ENCODE assay signal across 8 cellular contexts in the genomic region with DNA sequence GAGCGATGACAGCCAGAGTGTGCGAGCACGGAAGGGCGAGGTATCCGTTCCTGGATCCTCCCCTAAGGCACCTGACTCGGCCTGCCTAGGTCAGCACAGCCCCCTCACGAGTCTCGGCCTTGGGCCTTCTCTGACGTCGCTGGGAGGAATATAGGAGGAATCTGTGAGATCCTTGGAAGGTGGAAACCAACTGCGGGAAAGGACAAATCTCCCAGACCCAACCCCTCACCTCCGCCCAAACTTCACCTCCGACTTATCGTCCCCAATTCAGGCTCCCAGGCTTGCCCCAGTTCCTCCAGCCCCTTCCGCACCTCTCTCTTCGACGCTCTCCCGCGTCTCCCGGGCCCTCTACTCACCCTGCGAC. TPM values are rescaled to one million over a fixed set of nuclear protein-coding genes. Genes with fewer than 3 reads are reported as not detected.
DNase-seq lines count a peak whose midpoint lies in the region; ATAC-seq lines count a peak whose summit lies in the region.

No MANE protein-coding gene starts in this region.

- peak overlapping the region; percentile 97 for H3K9ac ChIP-seq in NT2/D1 (ENCODE audit: insufficient read length, low read depth)
- peak overlapping the region; percentile 97 for H3K9ac ChIP-seq in trophoblast cell (ENCODE audit: low read length)

- DNase-seq in AG20443 (ENCODE audit: low spot score): peak; percentile 44
- no peak for DNase-seq in NT2/D1 (ENCODE audit: low read depth, low spot score)
- DNase-seq in activated gamma-delta T cell treated with Interleukin-2 at 50 U/mL for 16 hours: peak; percentile 29
- peak; percentile 29 for DNase-seq in globus pallidus (ENCODE audit: low spot score)
- peak; percentile 18 to 45 for DNase-seq in trophoblast cell
- no peak for DNase-seq in retina
- DNase-seq in NCI-H1436 (lab: John Stamatoyannopoulos, UW): no peak

- peak overlapping the region; percentile 36 for H2AK5ac ChIP-seq in trophoblast cell (ENCODE audit: low read length)

- H2BK5ac ChIP-seq in trophoblast cell (ENCODE audit: low read depth, low read length, poor library complexity): peak overlapping the region; percentile 65

- no CpG with 5 or more reads among the region's 21 CpGs for WGBS in trophoblast cell (ENCODE audit: extremely low coverage, insufficient coverage, insufficient read length)

- H4K91ac ChIP-seq in trophoblast cell (ENCODE audit: low read depth, low read length): peak overlapping the region; percentile 84

- peaks cover 20% of the 10 kb centered on the region for H3K4me1 ChIP-seq in NT2/D1 (ENCODE audit: insufficient read depth, insufficient read length)
- H3K4me1 ChIP-seq in trophoblast cell (ENCODE audit: control insufficient read depth in 1 of 2, insufficient read depth in 2 of 2, low read length in 2 of 2): peaks cover 5 to 6% of the 10 kb centered on the region in 2 experiments

- peak overlapping the region; percentile 92 for H4K8ac ChIP-seq in trophoblast cell (ENCODE audit: low read depth, low read length)

- peaks cover 5% of the 10 kb centered on the region for H3K79me1 ChIP-seq in trophoblast cell (ENCODE audit: low read length)

- H3K36me3 ChIP-seq in NT2/D1 (ENCODE audit: insufficient read depth, insufficient read length, low read length) (peaks cover 41% of the 10 kb centered on the region), trophoblast cell (ENCODE audit: control insufficient read depth in 1 of 2, insufficient read depth in 2 of 2, low read length in 2 of 2) (peaks cover 13 to 25% of the 10 kb centered on the region in 2 experiments)

- H3K4me3 ChIP-seq in NT2/D1 (ENCODE audit: insufficient read length, low read depth): peak overlapping the region; percentile 98
- peak overlapping the region; percentile 95 for H3K4me3 ChIP-seq in trophoblast cell (ENCODE audit: low read depth, low read length)

- peak overlapping the region; percentile 51 for H3K27ac ChIP-seq in trophoblast cell (ENCODE audit: low read depth, low read length)

- peak overlapping the region; percentile 87 for H3K14ac ChIP-seq in trophoblast cell (ENCODE audit: low read length)

- H3K4ac ChIP-seq in trophoblast cell (ENCODE audit: low read depth, low read length): peak overlapping the region; percentile 92

- peaks cover 10% of the 10 kb centered on the region for H3K79me2 ChIP-seq in trophoblast cell (ENCODE audit: control insufficient read depth, insufficient read depth, low read length, poor library complexity)

- H3K23ac ChIP-seq in trophoblast cell (ENCODE audit: low read length): no peak overlapping the region

- H3K4me2 ChIP-seq in trophoblast cell (ENCODE audit: low read length): peak overlapping the region; percentile 88

- H2AFZ ChIP-seq in trophoblast cell (ENCODE audit: insufficient read depth, low read length, poor library complexity): peak overlapping the region; percentile 77

- peak overlapping the region; percentile 62 for H2BK120ac ChIP-seq in trophoblast cell (ENCODE audit: insufficient read depth, low read length, poor library complexity)

- H3K27me3 ChIP-seq in NT2/D1 (ENCODE audit: insufficient read depth, insufficient read length): no peaks in the 10 kb centered on the region
- no peaks in the 10 kb centered on the region for H3K27me3 ChIP-seq in trophoblast cell (ENCODE audit: insufficient read depth, low read length)

- peak overlapping the region; percentile 68 for H4K12ac ChIP-seq in trophoblast cell (ENCODE audit: low read depth, low read length)

- H3K18ac ChIP-seq in trophoblast cell (ENCODE audit: low read length): peak overlapping the region; percentile 86

- H3K9me3 ChIP-seq in NT2/D1 (ENCODE audit: insufficient read depth, low read length): no peaks in the 10 kb centered on the region
- H3K9me3 ChIP-seq in trophoblast cell (ENCODE audit: insufficient read depth, low read depth, low read length): no peaks in the 10 kb centered on the region

- ATAC-seq in GM21528 (IDR thresholded peaks at IDR 0.05; ENCODE audit: low FRiP score, unreplicated experiment): peak; percentile 23

- H2BK12ac ChIP-seq in trophoblast cell (ENCODE audit: low read length): no peak overlapping the region

RNA-seq across cellular contexts. Expression of a gene that starts 0.5 kb away (rescaled TPM):
- polyA plus RNA-seq in trophoblast cell (2013): 79.2 and 79.4 TPM in 2 replicates

RNA-seq across cellular contexts. Expression of a gene that starts 4.3 kb away (rescaled TPM):
- polyA plus RNA-seq in trophoblast cell (2013): 1.8 and 2.0 TPM in 2 replicates

RNA-seq across cellular contexts. Expression of a gene that starts 10.8 kb away (rescaled TPM):
- polyA plus RNA-seq in trophoblast cell (2013): 1.8 and 2.0 TPM in 2 replicates

RNA-seq across cellular contexts. Expression of a gene that starts 14.0 kb away (rescaled TPM):
- polyA plus RNA-seq in trophoblast cell (2013): 0.79 and 0.83 TPM in 2 replicates

RNA-seq across cellular contexts. Expression of a gene that starts 25.3 kb away (rescaled TPM):
- polyA plus RNA-seq in trophoblast cell (2013): 86.6 and 91.4 TPM in 2 replicates

Comparison
In these comparisons a context has a peak if more than half of its experiments do, and no peak if none do; other contexts are left out.
1. DNase-seq: peak in AG20443 (single experiment), activated gamma-delta T cell treated with Interleukin-2 at 50 U/mL for 16 hours (single experiment), globus pallidus (single experiment) and trophoblast cell (2 of 2); none in NT2/D1 (single experiment), retina (single experiment) and NCI-H1436 (single experiment).